Comparison of ENCODE assay signal across 13 cellular contexts in genomic region chr6:159093608-159094443, GRCh38. TPM values are rescaled to one million over a fixed set of nuclear protein-coding genes. Genes with fewer than 3 reads are reported as not detected.
DNase-seq lines count a peak whose midpoint lies in the region; ATAC-seq and TF ChIP-seq lines count a peak whose summit lies in the region.
"Had no signal": no experiment of that assay in that cellular context is flagged by ENCODE, and none has a peak within 500 bp of the region (broad histone marks: within the 10 kb centered on the region; RNA-seq: fewer than 3 reads in every experiment).

No MANE protein-coding gene starts in this region.

- peak; percentile 37 for ATAC-seq in GM23338
- no peak for ATAC-seq in naive B cell (ENCODE audit: low read depth in 2 of 2)
- ATAC-seq in GM21619 (IDR thresholded peaks at IDR 0.05; ENCODE audit: unreplicated experiment), result no peak
- no peak for ATAC-seq in GM21447 (IDR thresholded peaks at IDR 0.05; ENCODE audit: unreplicated experiment)
- ATAC-seq: right lobe of liver had no signal

- POLR2A ChIA-PET in CD4-positive, alpha-beta memory T cell (lab: Charles Lee; ENCODE audit: partially characterized antibody), result interaction anchor here (0.7 to 19.6 kb wide), 8 partner anchors 10 to 86 kb away, joined by 3 to 646 read pairs (median 7); partner anchors contain the start of gene TAGAP

- no peaks in the 10 kb centered on the region for H3K9me2 ChIP-seq in GM23338 (ENCODE audit: insufficient read depth)

- no peaks in the 10 kb centered on the region for H3K36me3 ChIP-seq in CD4-positive, alpha-beta memory T cell (ENCODE audit: insufficient read depth, low read length)
- H3K36me3 ChIP-seq in GM23338 (ENCODE audit: insufficient read depth), result no peaks in the 10 kb centered on the region
- H3K36me3 ChIP-seq: right lobe of liver, thyroid gland had no signal

- H3K4me2 ChIP-seq in GM23338, result no peak overlapping the region

- no peaks in the 10 kb centered on the region for H3K27me3 Mint-ChIP-seq in CD4-positive, alpha-beta memory T cell
- H3K27me3 Mint-ChIP-seq in GM23338 (ENCODE audit: insufficient read depth, low read depth, poor library complexity) (peaks cover 13% of the 10 kb centered on the region), naive B cell (no peaks in the 10 kb centered on the region)

- no peaks in the 10 kb centered on the region for H3K27me3 ChIP-seq in CD4-positive, alpha-beta memory T cell (ENCODE audit: insufficient read depth, low read length)
- H3K27me3 ChIP-seq in GM23338 (ENCODE audit: insufficient read depth), result no peaks in the 10 kb centered on the region
- H3K27me3 ChIP-seq: right lobe of liver, thyroid gland had no signal

- H3K4me3 Mint-ChIP-seq in CD4-positive, alpha-beta memory T cell, result peak overlapping the region in 6 of 8 donors; percentile 23 to 79 (median 66)
- H3K4me3 Mint-ChIP-seq in GM23338 (no peak overlapping the region), naive B cell (peak overlapping the region; percentile 59 to 88 (median 82))
- H3K4me3 Mint-ChIP-seq: brain had no signal

- H2AFZ ChIP-seq in GM23338, result peak overlapping the region; percentile 94; the same call in 1 of the 2 replicates

- no peaks in the 10 kb centered on the region for H3K9me3 ChIP-seq in CD4-positive, alpha-beta memory T cell (ENCODE audit: control insufficient read depth in 1 of 2, low read length in 2 of 2)
- H3K9me3 ChIP-seq: right lobe of liver, thyroid gland had no signal

- H3K27ac Mint-ChIP-seq in CD4-positive, alpha-beta memory T cell, result peak overlapping the region; percentile 58 to 91 (median 90)
- no peak overlapping the region for H3K27ac Mint-ChIP-seq in GM23338
- H3K27ac Mint-ChIP-seq in naive B cell, result peak overlapping the region; percentile 98 to 100 (median 100)

- no peaks in the 10 kb centered on the region for H4K20me1 ChIP-seq in GM23338 (replicated peaks; ENCODE audit: insufficient read depth)

- H3F3A ChIP-seq in GM23338 (replicated peaks; ENCODE audit: low read depth), result no peaks in the 10 kb centered on the region

- peaks cover 26 to 48% (median 37%) of the 10 kb centered on the region in 4 donors for H3K4me1 Mint-ChIP-seq in CD4-positive, alpha-beta memory T cell
- peaks cover 5% of the 10 kb centered on the region for H3K4me1 Mint-ChIP-seq in GM23338
- peaks cover 47 to 80% (median 63%) of the 10 kb centered on the region in 3 donors for H3K4me1 Mint-ChIP-seq in naive B cell

- CTCF ChIA-PET in CD4-positive, alpha-beta memory T cell (lab: Charles Lee; ENCODE audit: partially characterized antibody), result interaction anchor here (0.9 to 3.9 kb wide), 11 partner anchors 10 to 84 kb away, joined by 3 to 21 read pairs (median 4); partner anchors contain the start of gene TAGAP

- H3K4me1 ChIP-seq in CD4-positive, alpha-beta memory T cell (ENCODE audit: insufficient read depth, low read length), result peaks cover 41% of the 10 kb centered on the region
- no peaks in the 10 kb centered on the region for H3K4me1 ChIP-seq in GM23338 (ENCODE audit: insufficient read depth)
- H3K4me1 ChIP-seq: right lobe of liver had no signal

- TF ChIP-seq CTCF in GM23338 (conservative IDR thresholded peaks at IDR 0.05; ENCODE audit: low read depth in 2 of 2), result no peak

- no peak overlapping the region for H3K27ac ChIP-seq in CD4-positive, alpha-beta memory T cell (ENCODE audit: low read depth, low read length)
- no peak overlapping the region for H3K27ac ChIP-seq in GM23338 (ENCODE audit: low read depth)
- H3K27ac ChIP-seq: right lobe of liver, thyroid gland had no signal

- H3K79me2 ChIP-seq in GM23338 (replicated peaks; ENCODE audit: insufficient read depth), result no peaks in the 10 kb centered on the region

- intact Hi-C loops in CD4-positive, alpha-beta memory T cell (cut with micrococcal nuclease), result loop anchor here (2.0 kb wide), 1 partner anchor 15 kb away; no protein-coding TSS in a partner anchor

- H3K4me3 ChIP-seq in CD4-positive, alpha-beta memory T cell (ENCODE audit: low read length in 2 of 2), result no peak overlapping the region
- H3K4me3 ChIP-seq in GM23338, result no peak overlapping the region
- H3K4me3 ChIP-seq: right lobe of liver, thyroid gland had no signal

- H3K36me3 Mint-ChIP-seq in CD4-positive, alpha-beta memory T cell, result no peaks in the 10 kb centered on the region
- H3K36me3 Mint-ChIP-seq in GM23338 (ENCODE audit: low read depth), result no peaks in the 10 kb centered on the region
- H3K36me3 Mint-ChIP-seq in naive B cell, result no peaks in the 10 kb centered on the region
- H3K36me3 Mint-ChIP-seq: brain had no signal

- no peaks in the 10 kb centered on the region for H3K9me3 Mint-ChIP-seq in CD4-positive, alpha-beta memory T cell
- H3K9me3 Mint-ChIP-seq in GM23338 (no peaks in the 10 kb centered on the region), naive B cell (peaks cover 0 to 4% (median 0%) of the 10 kb centered on the region in 7 donors)

- no peak for DNase-seq in CD4-positive, alpha-beta memory T cell
- DNase-seq in GM23338 (ENCODE audit: low spot score) (no peak), naive B cell (no peak)
- DNase-seq in activated T-cell treated with anti-CD3 and anti-CD28 coated beads, Interleukin-2, amount 50 U/mL, for 48 hours, result peak; percentile 44 to 46
- no peak for DNase-seq in effector CD4-positive, alpha-beta T cell
- DNase-seq: GOT3, MM.1S, right lobe of liver, thyroid gland had no signal

TF ChIP-seq in GM23338, 12 proteins besides CTCF, POLR2A, EP300 and RAD21:
- TF ChIP-seq EZH2 (IDR thresholded peaks at IDR 0.05; ENCODE audit: low read depth, unreplicated experiment) (no peak), REST (IDR thresholded peaks at IDR 0.05; ENCODE audit: unreplicated experiment) (no peak), ZNF114 (CRISPR knock-in tag; IDR thresholded peaks at IDR 0.05) (no peak), ZNF331 (CRISPR knock-in tag; IDR thresholded peaks at IDR 0.05; ENCODE audit: low read depth) (no peak), EZH2phosphoT487 (IDR thresholded peaks at IDR 0.05; ENCODE audit: unreplicated experiment) (no peak), ETS1 (IDR thresholded peaks at IDR 0.05) (no peak), CREB1 (CRISPR knock-in tag; IDR thresholded peaks at IDR 0.05; ENCODE audit: low read depth) (no peak), STAT1 (IDR thresholded peaks at IDR 0.05; ENCODE audit: unreplicated experiment) (no peak)
TF ChIP-seq in GM23338: peak in this region for 0.

RNA-seq across cellular contexts. Expression of gene TAGAP, which starts 49.0 kb away (rescaled TPM):
- 100 to 1,000 TPM; 160 to 161 TPM for total RNA-seq in CD4-positive, alpha-beta memory T cell
- 100 to 1,000 TPM; 215 to 276 TPM for polyA plus RNA-seq in CD4-positive, alpha-beta memory T cell
- total RNA-seq in GM23338 (2014; rRNA removed; shearing (Covaris generic)), result 0.43 TPM in 1 of 2 replicates, not detected in the other
- polyA plus RNA-seq in GM23338 (2016; fragmentation: Nextera tagmentation; extraction: Ambion mirVana), result not detected in 2 replicates
- 100 to 1,000 TPM; 259 to 433 (median 379) TPM for polyA plus RNA-seq in naive B cell (ENCODE audit: low read depth in 6 of 6)
- total RNA-seq: glomerular endothelial cell had no signal

Comparison
In these comparisons a context has a peak if more than half of its experiments do, and no peak if none do; other contexts are left out.
1. DNase-seq: peak in activated T-cell treated with anti-CD3 and anti-CD28 coated beads, Interleukin-2, amount 50 U/mL, for 48 hours (2 of 2); none in CD4-positive, alpha-beta memory T cell (0 of 5), GM23338 (single experiment), naive B cell (single experiment) and effector CD4-positive, alpha-beta T cell (single experiment).
2. RNA of gene TAGAP, which starts 49.0 kb away (polyA plus RNA-seq): 259 to 433 TPM in naive B cell and 215 to 276 TPM in CD4-positive, alpha-beta memory T cell; not detected in GM23338; every median in the first group is over 100 times any median in the second.